2 cellular contexts compared by ENCODE assay signal in the genomic region with DNA sequence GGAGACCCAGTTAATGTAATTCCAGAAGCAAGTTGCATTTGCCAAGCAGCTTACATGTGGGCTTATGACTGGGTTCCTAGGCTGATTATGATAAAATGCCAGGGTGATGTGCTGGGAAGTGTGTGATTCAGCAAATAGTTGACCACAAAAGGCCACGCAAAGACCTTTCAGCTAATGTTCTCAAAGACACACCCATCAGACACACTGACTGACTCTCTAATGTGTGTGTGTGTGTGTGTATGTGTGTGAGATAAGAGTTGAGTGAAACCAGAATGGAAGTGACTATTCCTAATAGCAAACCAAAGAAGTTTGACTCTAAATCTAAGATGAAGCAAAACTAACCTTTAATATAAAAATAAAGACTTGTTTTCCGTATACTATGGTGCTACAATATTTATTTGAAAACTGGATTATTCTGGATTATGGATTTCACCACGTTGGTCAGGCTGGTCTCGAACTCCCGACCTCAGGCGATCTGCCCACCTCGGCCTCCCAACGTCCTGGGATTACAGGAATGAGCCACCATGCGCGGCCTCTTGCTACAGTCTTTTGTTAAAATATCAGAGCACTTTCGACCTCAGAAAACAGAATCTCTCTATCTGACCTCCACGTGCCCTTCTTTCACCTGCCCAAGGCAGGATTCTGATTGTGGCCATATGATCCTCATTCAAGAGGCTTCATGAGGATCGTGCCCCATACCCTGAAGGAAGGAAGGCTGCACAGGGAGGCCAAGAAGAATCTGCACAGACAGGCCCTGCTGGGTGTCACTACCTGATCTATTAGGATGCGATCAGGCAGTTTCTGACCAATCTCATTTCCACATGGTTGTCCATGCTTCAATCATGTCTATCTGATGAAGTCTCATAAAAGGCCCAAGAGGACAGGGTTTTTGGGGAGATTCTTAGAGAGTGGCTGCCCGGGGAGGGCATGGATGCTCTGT.
TF ChIP-seq lines count a peak whose summit lies in the region.

No MANE protein-coding gene starts in this region.

TF ChIP-seq in SK-N-SH, 30 proteins besides CTCF, POLR2A, EP300 and RAD21 (continues in another document):
- TF ChIP-seq, protein P1, sequence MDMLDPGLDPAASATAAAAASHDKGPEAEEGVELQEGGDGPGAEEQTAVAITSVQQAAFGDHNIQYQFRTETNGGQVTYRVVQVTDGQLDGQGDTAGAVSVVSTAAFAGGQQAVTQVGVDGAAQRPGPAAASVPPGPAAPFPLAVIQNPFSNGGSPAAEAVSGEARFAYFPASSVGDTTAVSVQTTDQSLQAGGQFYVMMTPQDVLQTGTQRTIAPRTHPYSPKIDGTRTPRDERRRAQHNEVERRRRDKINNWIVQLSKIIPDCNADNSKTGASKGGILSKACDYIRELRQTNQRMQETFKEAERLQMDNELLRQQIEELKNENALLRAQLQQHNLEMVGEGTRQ (IDR thresholded peaks at IDR 0.05; ENCODE audit: borderline replicate concordance, low read depth, low read length) = no peak
- TF ChIP-seq JUND (IDR thresholded peaks at IDR 0.05) (peak; percentile 91), EZH2phosphoT487 (IDR thresholded peaks at IDR 0.05; ENCODE audit: borderline replicate concordance, low read depth) (no peak), ELF1 (IDR thresholded peaks at IDR 0.05) (no peak), SIN3A (IDR thresholded peaks at IDR 0.05; ENCODE audit: borderline replicate concordance, low read depth, low read length) (0 out of 2 replicates have a peak, but pooled peaks have one; percentile 58), GABPA (IDR thresholded peaks at IDR 0.05; ENCODE audit: low read depth) (no peak), NRF1 (IDR thresholded peaks at IDR 0.05; ENCODE audit: low read depth, low read length) (no peak), SMC3 (IDR thresholded peaks at IDR 0.05; ENCODE audit: low read depth, low read length) (no peak), RXRA (IDR thresholded peaks at IDR 0.05; ENCODE audit: borderline replicate concordance, low read depth) (peak; percentile 51; the same call in 1 of the 2 replicates), CHD2 (IDR thresholded peaks at IDR 0.05; ENCODE audit: low read length, partially characterized antibody) (no peak), GATA2 (CRISPR knock-in tag; IDR thresholded peaks at IDR 0.05) (no peak), RFX5 (IDR thresholded peaks at IDR 0.05; ENCODE audit: low read length) (no peak), TCF12 (IDR thresholded peaks at IDR 0.05) (peak; percentile 91), TAF1 (IDR thresholded peaks at IDR 0.05; ENCODE audit: borderline replicate concordance, low read depth, low read length) (no peak; the same call in 1 of the 2 replicates), FOXJ3 (CRISPR knock-in tag; IDR thresholded peaks at IDR 0.05) (no peak)
- TF ChIP-seq, protein P2, sequence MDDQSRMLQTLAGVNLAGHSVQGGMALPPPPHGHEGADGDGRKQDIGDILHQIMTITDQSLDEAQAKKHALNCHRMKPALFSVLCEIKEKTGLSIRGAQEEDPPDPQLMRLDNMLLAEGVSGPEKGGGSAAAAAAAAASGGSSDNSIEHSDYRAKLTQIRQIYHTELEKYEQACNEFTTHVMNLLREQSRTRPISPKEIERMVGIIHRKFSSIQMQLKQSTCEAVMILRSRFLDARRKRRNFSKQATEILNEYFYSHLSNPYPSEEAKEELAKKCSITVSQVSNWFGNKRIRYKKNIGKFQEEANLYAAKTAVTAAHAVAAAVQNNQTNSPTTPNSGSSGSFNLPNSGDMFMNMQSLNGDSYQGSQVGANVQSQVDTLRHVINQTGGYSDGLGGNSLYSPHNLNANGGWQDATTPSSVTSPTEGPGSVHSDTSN (IDR thresholded peaks at IDR 0.05) = peak; percentile 90
- TF ChIP-seq, protein P3, sequence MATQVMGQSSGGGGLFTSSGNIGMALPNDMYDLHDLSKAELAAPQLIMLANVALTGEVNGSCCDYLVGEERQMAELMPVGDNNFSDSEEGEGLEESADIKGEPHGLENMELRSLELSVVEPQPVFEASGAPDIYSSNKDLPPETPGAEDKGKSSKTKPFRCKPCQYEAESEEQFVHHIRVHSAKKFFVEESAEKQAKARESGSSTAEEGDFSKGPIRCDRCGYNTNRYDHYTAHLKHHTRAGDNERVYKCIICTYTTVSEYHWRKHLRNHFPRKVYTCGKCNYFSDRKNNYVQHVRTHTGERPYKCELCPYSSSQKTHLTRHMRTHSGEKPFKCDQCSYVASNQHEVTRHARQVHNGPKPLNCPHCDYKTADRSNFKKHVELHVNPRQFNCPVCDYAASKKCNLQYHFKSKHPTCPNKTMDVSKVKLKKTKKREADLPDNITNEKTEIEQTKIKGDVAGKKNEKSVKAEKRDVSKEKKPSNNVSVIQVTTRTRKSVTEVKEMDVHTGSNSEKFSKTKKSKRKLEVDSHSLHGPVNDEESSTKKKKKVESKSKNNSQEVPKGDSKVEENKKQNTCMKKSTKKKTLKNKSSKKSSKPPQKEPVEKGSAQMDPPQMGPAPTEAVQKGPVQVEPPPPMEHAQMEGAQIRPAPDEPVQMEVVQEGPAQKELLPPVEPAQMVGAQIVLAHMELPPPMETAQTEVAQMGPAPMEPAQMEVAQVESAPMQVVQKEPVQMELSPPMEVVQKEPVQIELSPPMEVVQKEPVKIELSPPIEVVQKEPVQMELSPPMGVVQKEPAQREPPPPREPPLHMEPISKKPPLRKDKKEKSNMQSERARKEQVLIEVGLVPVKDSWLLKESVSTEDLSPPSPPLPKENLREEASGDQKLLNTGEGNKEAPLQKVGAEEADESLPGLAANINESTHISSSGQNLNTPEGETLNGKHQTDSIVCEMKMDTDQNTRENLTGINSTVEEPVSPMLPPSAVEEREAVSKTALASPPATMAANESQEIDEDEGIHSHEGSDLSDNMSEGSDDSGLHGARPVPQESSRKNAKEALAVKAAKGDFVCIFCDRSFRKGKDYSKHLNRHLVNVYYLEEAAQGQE (IDR thresholded peaks at IDR 0.05; ENCODE audit: low read depth, low read length) = no peak
- TF ChIP-seq, protein P4, sequence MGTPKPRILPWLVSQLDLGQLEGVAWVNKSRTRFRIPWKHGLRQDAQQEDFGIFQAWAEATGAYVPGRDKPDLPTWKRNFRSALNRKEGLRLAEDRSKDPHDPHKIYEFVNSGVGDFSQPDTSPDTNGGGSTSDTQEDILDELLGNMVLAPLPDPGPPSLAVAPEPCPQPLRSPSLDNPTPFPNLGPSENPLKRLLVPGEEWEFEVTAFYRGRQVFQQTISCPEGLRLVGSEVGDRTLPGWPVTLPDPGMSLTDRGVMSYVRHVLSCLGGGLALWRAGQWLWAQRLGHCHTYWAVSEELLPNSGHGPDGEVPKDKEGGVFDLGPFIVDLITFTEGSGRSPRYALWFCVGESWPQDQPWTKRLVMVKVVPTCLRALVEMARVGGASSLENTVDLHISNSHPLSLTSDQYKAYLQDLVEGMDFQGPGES (IDR thresholded peaks at IDR 0.05; ENCODE audit: low read depth, low read length) = no peak
- TF ChIP-seq, protein P5, sequence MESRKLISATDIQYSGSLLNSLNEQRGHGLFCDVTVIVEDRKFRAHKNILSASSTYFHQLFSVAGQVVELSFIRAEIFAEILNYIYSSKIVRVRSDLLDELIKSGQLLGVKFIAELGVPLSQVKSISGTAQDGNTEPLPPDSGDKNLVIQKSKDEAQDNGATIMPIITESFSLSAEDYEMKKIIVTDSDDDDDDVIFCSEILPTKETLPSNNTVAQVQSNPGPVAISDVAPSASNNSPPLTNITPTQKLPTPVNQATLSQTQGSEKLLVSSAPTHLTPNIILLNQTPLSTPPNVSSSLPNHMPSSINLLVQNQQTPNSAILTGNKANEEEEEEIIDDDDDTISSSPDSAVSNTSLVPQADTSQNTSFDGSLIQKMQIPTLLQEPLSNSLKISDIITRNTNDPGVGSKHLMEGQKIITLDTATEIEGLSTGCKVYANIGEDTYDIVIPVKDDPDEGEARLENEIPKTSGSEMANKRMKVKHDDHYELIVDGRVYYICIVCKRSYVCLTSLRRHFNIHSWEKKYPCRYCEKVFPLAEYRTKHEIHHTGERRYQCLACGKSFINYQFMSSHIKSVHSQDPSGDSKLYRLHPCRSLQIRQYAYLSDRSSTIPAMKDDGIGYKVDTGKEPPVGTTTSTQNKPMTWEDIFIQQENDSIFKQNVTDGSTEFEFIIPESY (IDR thresholded peaks at IDR 0.05; ENCODE audit: borderline replicate concordance, low read depth) = peak; percentile 46; the same call in 1 of the 2 replicates

TF ChIP-seq in HepG2, 621 proteins besides CTCF, POLR2A, EP300 and RAD21:
- TF ChIP-seq GABPA (IDR thresholded peaks at IDR 0.05; ENCODE audit: low read depth, low read length) (no peak), GABPA (CRISPR knock-in tag; IDR thresholded peaks at IDR 0.05; ENCODE audit: low read depth) (no peak), ZSCAN31 (CRISPR knock-in tag; IDR thresholded peaks at IDR 0.05; ENCODE audit: low read depth) (no peak), MAZ (IDR thresholded peaks at IDR 0.05; ENCODE audit: borderline replicate concordance, low read depth, low read length) (no peak), MAZ (CRISPR knock-in tag; IDR thresholded peaks at IDR 0.05; ENCODE audit: low read depth) (no peak), NR2F1 (CRISPR knock-in tag; IDR thresholded peaks at IDR 0.05) (no peak), ZNF7 (CRISPR knock-in tag; IDR thresholded peaks at IDR 0.05) (no peak), ZNF792 (CRISPR knock-in tag; IDR thresholded peaks at IDR 0.05) (no peak), SP2 (CRISPR knock-in tag; IDR thresholded peaks at IDR 0.05) (no peak), TARDBP (CRISPR knock-in tag; IDR thresholded peaks at IDR 0.05) (no peak), ZFP62 (CRISPR knock-in tag; IDR thresholded peaks at IDR 0.05) (no peak)
- TF ChIP-seq, protein P6, sequence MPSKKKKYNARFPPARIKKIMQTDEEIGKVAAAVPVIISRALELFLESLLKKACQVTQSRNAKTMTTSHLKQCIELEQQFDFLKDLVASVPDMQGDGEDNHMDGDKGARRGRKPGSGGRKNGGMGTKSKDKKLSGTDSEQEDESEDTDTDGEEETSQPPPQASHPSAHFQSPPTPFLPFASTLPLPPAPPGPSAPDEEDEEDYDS (CRISPR knock-in tag; IDR thresholded peaks at IDR 0.05) = no peak
- TF ChIP-seq, protein P7, sequence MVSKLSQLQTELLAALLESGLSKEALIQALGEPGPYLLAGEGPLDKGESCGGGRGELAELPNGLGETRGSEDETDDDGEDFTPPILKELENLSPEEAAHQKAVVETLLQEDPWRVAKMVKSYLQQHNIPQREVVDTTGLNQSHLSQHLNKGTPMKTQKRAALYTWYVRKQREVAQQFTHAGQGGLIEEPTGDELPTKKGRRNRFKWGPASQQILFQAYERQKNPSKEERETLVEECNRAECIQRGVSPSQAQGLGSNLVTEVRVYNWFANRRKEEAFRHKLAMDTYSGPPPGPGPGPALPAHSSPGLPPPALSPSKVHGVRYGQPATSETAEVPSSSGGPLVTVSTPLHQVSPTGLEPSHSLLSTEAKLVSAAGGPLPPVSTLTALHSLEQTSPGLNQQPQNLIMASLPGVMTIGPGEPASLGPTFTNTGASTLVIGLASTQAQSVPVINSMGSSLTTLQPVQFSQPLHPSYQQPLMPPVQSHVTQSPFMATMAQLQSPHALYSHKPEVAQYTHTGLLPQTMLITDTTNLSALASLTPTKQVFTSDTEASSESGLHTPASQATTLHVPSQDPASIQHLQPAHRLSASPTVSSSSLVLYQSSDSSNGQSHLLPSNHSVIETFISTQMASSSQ (IDR thresholded peaks at IDR 0.05; ENCODE audit: low read depth) = no peak
- TF ChIP-seq, protein P7 (CRISPR knock-in tag; IDR thresholded peaks at IDR 0.05; ENCODE audit: borderline replicate concordance) = no peak
- TF ChIP-seq, protein P8, sequence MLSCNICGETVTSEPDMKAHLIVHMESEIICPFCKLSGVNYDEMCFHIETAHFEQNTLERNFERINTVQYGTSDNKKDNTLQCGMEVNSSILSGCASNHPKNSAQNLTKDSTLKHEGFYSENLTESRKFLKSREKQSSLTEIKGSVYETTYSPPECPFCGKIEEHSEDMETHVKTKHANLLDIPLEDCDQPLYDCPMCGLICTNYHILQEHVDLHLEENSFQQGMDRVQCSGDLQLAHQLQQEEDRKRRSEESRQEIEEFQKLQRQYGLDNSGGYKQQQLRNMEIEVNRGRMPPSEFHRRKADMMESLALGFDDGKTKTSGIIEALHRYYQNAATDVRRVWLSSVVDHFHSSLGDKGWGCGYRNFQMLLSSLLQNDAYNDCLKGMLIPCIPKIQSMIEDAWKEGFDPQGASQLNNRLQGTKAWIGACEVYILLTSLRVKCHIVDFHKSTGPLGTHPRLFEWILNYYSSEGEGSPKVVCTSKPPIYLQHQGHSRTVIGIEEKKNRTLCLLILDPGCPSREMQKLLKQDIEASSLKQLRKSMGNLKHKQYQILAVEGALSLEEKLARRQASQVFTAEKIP (CRISPR knock-in tag; IDR thresholded peaks at IDR 0.05; ENCODE audit: borderline replicate concordance) = no peak
- TF ChIP-seq, protein P9, sequence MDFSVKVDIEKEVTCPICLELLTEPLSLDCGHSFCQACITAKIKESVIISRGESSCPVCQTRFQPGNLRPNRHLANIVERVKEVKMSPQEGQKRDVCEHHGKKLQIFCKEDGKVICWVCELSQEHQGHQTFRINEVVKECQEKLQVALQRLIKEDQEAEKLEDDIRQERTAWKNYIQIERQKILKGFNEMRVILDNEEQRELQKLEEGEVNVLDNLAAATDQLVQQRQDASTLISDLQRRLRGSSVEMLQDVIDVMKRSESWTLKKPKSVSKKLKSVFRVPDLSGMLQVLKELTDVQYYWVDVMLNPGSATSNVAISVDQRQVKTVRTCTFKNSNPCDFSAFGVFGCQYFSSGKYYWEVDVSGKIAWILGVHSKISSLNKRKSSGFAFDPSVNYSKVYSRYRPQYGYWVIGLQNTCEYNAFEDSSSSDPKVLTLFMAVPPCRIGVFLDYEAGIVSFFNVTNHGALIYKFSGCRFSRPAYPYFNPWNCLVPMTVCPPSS (IDR thresholded peaks at IDR 0.05) = no peak
- TF ChIP-seq, protein P10, sequence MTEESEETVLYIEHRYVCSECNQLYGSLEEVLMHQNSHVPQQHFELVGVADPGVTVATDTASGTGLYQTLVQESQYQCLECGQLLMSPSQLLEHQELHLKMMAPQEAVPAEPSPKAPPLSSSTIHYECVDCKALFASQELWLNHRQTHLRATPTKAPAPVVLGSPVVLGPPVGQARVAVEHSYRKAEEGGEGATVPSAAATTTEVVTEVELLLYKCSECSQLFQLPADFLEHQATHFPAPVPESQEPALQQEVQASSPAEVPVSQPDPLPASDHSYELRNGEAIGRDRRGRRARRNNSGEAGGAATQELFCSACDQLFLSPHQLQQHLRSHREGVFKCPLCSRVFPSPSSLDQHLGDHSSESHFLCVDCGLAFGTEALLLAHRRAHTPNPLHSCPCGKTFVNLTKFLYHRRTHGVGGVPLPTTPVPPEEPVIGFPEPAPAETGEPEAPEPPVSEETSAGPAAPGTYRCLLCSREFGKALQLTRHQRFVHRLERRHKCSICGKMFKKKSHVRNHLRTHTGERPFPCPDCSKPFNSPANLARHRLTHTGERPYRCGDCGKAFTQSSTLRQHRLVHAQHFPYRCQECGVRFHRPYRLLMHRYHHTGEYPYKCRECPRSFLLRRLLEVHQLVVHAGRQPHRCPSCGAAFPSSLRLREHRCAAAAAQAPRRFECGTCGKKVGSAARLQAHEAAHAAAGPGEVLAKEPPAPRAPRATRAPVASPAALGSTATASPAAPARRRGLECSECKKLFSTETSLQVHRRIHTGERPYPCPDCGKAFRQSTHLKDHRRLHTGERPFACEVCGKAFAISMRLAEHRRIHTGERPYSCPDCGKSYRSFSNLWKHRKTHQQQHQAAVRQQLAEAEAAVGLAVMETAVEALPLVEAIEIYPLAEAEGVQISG (CRISPR knock-in tag; IDR thresholded peaks at IDR 0.05) = no peak
